Comparison of ENCODE assay signal across 1 cellular context in the genomic region with DNA sequence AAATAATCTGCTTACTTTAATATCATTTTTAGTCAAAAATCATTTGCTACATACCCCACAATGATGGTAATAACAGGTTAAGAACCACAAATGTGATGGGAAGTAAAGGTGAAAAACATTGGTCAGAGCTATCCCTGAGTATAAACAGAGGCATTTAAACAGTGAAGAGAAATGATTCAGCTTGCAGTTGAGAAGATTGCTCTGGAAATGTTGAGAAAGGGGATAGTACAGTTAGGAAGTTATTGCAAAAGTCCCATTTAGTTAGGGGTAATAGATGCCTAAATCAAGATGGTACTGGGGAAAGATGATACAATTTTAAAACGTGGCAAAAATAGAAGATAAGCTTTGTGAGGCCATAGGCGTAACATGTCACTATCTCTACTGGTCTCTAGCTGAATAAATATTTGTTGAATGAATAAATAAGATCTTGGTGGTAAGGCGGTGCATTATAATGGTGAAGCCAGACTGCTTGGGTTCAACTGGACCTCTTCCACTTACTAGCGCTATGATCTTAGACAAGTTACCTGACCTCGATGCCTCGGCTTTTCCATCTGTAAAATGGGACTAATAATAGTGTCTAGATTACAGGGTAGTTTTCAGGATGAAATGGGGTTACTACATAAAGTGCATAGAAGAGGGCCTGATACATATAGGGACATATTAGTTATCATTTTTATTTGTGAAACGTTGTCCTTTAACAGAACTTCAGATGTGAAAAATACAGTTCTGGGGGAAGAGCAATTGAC.
TF ChIP-seq lines count a peak whose summit lies in the region.

No MANE protein-coding gene starts in this region.

TF ChIP-seq in SK-N-SH treated with all-trans-retinoic acid at 6 μM for 48 hours, 23 proteins besides CTCF, POLR2A, EP300 and RAD21 (continued from another document):
- TF ChIP-seq TSHZ2 (CRISPR knock-in tag; IDR thresholded peaks at IDR 0.05) (no peak), TCF4 (CRISPR knock-in tag; IDR thresholded peaks at IDR 0.05; ENCODE audit: borderline replicate concordance) (no peak), ZFP30 (CRISPR knock-in tag; IDR thresholded peaks at IDR 0.05) (no peak), OSR1 (CRISPR knock-in tag; IDR thresholded peaks at IDR 0.05) (no peak), ESRRG (CRISPR knock-in tag; IDR thresholded peaks at IDR 0.05) (no peak), BACH2 (CRISPR knock-in tag; IDR thresholded peaks at IDR 0.05; ENCODE audit: borderline replicate concordance) (no peak), ZC3H10 (CRISPR knock-in tag; IDR thresholded peaks at IDR 0.05) (no peak), SNAI2 (CRISPR knock-in tag; IDR thresholded peaks at IDR 0.05) (no peak)
